ENCODE assay signal across 12 cellular contexts in the genomic region with DNA sequence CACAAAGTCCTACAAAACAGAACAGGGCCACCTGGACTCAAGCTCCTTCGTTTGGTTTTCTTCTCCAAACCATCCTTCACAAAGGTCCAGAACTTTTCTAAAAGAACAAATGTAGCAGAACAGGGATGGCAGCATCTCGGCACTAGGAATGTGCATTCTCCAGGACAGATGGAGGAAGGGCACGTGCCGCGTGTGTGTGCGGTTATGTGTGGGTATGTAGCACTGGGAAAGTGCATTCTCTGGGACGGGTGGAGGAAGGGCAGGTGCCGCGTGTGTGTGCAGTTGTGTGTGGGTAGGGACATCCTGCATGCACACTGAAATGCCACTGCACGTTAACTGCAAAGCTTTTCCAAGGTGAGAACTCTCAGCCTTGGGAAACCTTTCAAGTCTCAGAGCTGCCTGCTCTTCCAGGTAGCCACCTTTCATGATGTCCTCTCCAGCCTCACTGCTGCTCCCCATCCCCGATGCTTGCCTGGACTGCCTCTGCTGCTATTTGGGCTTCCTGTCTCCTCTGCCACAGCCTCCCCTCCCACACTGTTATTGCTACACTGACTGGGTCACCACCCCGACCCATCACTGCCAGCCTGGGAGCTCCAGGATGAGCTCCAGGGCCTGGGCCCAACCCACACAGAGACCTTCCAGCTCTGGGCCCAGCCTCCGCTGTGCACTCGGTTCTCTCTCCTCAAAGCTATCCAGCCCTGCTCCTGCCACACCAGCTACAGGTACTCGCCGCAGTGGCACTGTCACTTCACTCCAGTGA. TPM values are rescaled to one million over a fixed set of nuclear protein-coding genes. Genes with fewer than 3 reads are reported as not detected.
DNase-seq lines count a peak whose midpoint lies in the region; ATAC-seq and TF ChIP-seq lines count a peak whose summit lies in the region.
"Had no signal": no experiment of that assay in that cellular context is flagged by ENCODE, and none has a peak within 500 bp of the region (broad histone marks: within the 10 kb centered on the region; RNA-seq: fewer than 3 reads in every experiment).

No MANE protein-coding gene starts in this region.

- H3K27ac Mint-ChIP-seq in activated naive CD4-positive, alpha-beta T cell treated with anti-CD3 and anti-CD28 coated beads, Interleukin-2, amount 50 U/mL, for 72 hours, result peak overlapping the region; percentile 68 to 97

- no peak for DNase-seq in heart right ventricle
- DNase-seq in left ventricle myocardium superior, result no peak
- DNase-seq in activated naive CD4-positive, alpha-beta T cell treated with anti-CD3 and anti-CD28 coated beads, Interleukin-2, amount 50 U/mL, for 72 hours (ENCODE audit: low spot score in 2 of 2), result no peak
- no peak for DNase-seq in left lobe of liver (ENCODE audit: low spot score)
- DNase-seq in upper lobe of right lung, result no peak
- no peak for DNase-seq in Karpas-422
- DNase-seq in DMS79 (lab: John Stamatoyannopoulos, UW), result no peak
- DNase-seq in stimulated activated CD4-positive, alpha-beta T cell treated with anti-CD3 and anti-CD28 coated beads, Interleukin-12 subunit alpha, Interleukin-12 subunit beta, amount 100 ng/mL, for 4 hours, result no peak
- DNase-seq: activated CD8-positive, alpha-beta memory T cell treated with anti-CD3 and anti-CD28 coated beads for 24 hours; erythroblast; IMR-90 had no signal

- H4K20me1 ChIP-seq in Karpas-422 (ENCODE audit: insufficient read depth, low read depth, low read length), result peaks cover 36% of the 10 kb centered on the region; the same call in 1 of the 2 replicates

- peak overlapping the region in 6 of 10 donors; percentile 56 to 77 (median 70) for H3K27ac ChIP-seq in heart right ventricle
- no peak overlapping the region for H3K27ac ChIP-seq in upper lobe of right lung
- H3K27ac ChIP-seq in Karpas-422 (ENCODE audit: low read length), result no peak overlapping the region
- H3K27ac ChIP-seq: C4-2B had no signal

- no peaks in the 10 kb centered on the region for H3K9me3 Mint-ChIP-seq in activated naive CD4-positive, alpha-beta T cell treated with anti-CD3 and anti-CD28 coated beads, Interleukin-2, amount 50 U/mL, for 72 hours

- 0 out of 2 replicates have a peak, but pooled peaks cover 4% of the 10 kb centered on the region for H3K79me2 ChIP-seq in Karpas-422 (ENCODE audit: low read length)

- peaks cover 20 to 34% of the 10 kb centered on the region in 2 donors for H3K36me3 Mint-ChIP-seq in activated naive CD4-positive, alpha-beta T cell treated with anti-CD3 and anti-CD28 coated beads, Interleukin-2, amount 50 U/mL, for 72 hours

- WGBS in heart right ventricle, 2 donors, result 88 to 90% methylated on average over 16 of the region's 16 CpGs

- H3K4me2 ChIP-seq in Karpas-422 (ENCODE audit: low read depth, low read length, poor library complexity, severe bottlenecking), result no peak overlapping the region

- H3K36me3 ChIP-seq in heart right ventricle (peaks cover 0 to 99% (median 71%) of the 10 kb centered on the region in 9 donors), upper lobe of right lung (peaks cover 98% of the 10 kb centered on the region), Karpas-422 (ENCODE audit: insufficient read depth, low read length) (peaks cover 85% of the 10 kb centered on the region)

- H3K4me1 ChIP-seq in heart right ventricle (peaks cover 12 to 56% (median 44%) of the 10 kb centered on the region in 9 donors), upper lobe of right lung (peaks cover 9% of the 10 kb centered on the region), Karpas-422 (ENCODE audit: low read length) (no peaks in the 10 kb centered on the region)

- ATAC-seq in heart right ventricle (no peak), left ventricle myocardium superior (no peak), left lobe of liver (peak; percentile 13), upper lobe of right lung (peak; percentile 41)
- peak in 1 of 2 donors; percentile 3 for ATAC-seq in activated naive CD4-positive, alpha-beta T cell treated with anti-CD3 and anti-CD28 coated beads, Interleukin-2, amount 50 U/mL, for 72 hours

- TF ChIP-seq CTCF in heart right ventricle (IDR thresholded peaks at IDR 0.05) (no peak), upper lobe of right lung (IDR thresholded peaks at IDR 0.05) (no peak)

- no peaks in the 10 kb centered on the region for H3K9me2 ChIP-seq in Karpas-422 (replicated peaks; ENCODE audit: insufficient read depth, low read length)

- H3K27me3 ChIP-seq in heart right ventricle (no peaks in the 10 kb centered on the region), upper lobe of right lung (no peaks in the 10 kb centered on the region), Karpas-422 (ENCODE audit: low read length) (no peaks in the 10 kb centered on the region)

- H2AFZ ChIP-seq in Karpas-422 (ENCODE audit: low read length), result no peak overlapping the region

- no peaks in the 10 kb centered on the region for H3K9me3 ChIP-seq in heart right ventricle
- no peaks in the 10 kb centered on the region for H3K9me3 ChIP-seq in upper lobe of right lung
- no peaks in the 10 kb centered on the region for H3K9me3 ChIP-seq in Karpas-422 (ENCODE audit: low read length)

- H3K4me3 ChIP-seq in heart right ventricle, result no peak overlapping the region
- H3K4me3 ChIP-seq in upper lobe of right lung, result no peak overlapping the region
- no peak overlapping the region for H3K4me3 ChIP-seq in Karpas-422 (ENCODE audit: low read length)

- no peak overlapping the region for H3K9ac ChIP-seq in Karpas-422 (ENCODE audit: low read length)

- intact Hi-C loops in heart right ventricle (cut with DNase I) (loop anchor here in 2 of 10 donors (5.0 kb wide), 1 partner anchor 64 kb away; no protein-coding TSS in a partner anchor), left ventricle myocardium superior (cut with micrococcal nuclease) (no loop called here), upper lobe of right lung (cut with DNase I) (no loop called here)

RNA-seq across cellular contexts. Expression of gene EZR, which starts 47.6 kb away (rescaled TPM):
- total RNA-seq in heart right ventricle (100 to 1,000 TPM; 148 to 227 (median 186) TPM), left ventricle myocardium superior (195 TPM), left lobe of liver (57.0 TPM), upper lobe of right lung (260 TPM)
- 100 to 1,000 TPM in 1 of 2 donors, 10 to 100 TPM in 1; 90.3 to 322 TPM for polyA plus RNA-seq in heart right ventricle
- 100 to 1,000 TPM; 187 to 207 TPM for total RNA-seq in activated naive CD4-positive, alpha-beta T cell treated with anti-CD3 and anti-CD28 coated beads, Interleukin-2, amount 50 U/mL, for 72 hours
- total RNA-seq in Karpas-422 (2014; rRNA removed; shearing (Covaris generic); ENCODE audit: low replicate concordance), result 88.5 and 185 TPM in 2 replicates

Comparison
In these comparisons a context has a peak if more than half of its experiments do, and no peak if none do; other contexts are left out.
1. ATAC-seq: peak in left lobe of liver (single experiment) and upper lobe of right lung (single experiment); none in heart right ventricle (0 of 8) and left ventricle myocardium superior (single experiment).
2. H3K27ac ChIP-seq: peak in heart right ventricle (6 of 10); none in upper lobe of right lung (single experiment) and Karpas-422 (single experiment).